1 cellular context compared by ENCODE assay signal in the genomic region with DNA sequence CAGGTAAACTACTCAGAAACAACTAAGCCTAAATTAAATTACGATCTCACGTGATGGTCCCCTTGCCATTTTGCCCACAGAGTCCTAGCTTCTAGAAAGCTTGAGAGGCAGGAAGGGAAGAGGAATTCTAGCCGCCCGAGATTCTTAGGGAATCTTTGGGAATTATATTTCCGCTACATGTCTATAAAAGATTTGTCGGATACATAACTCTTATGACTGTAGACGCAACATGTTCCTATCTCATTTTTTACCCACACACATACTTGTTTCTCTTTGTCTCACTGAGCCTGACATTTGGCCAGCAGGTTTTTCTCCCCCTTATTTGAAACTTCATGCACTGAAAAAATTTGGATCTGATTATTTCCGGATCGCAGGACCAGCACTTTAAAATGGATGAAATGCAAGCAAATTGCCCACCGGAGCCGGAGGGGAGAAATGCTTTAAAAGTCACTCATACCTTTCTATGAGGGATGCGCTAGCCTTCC.
TF ChIP-seq lines count a peak whose summit lies in the region.

No MANE protein-coding gene starts in this region.

TF ChIP-seq in IMR-90, 13 proteins besides CTCF, POLR2A, EP300 and RAD21 (continued from another document):
- no peak for TF ChIP-seq MAFK (IDR thresholded peaks at IDR 0.05; ENCODE audit: low read depth, low read length)
- no peak for TF ChIP-seq NFE2L2 (IDR thresholded peaks at IDR 0.05; ENCODE audit: low read depth, low read length)
- TF ChIP-seq RCOR1 (IDR thresholded peaks at IDR 0.05; ENCODE audit: insufficient replicate concordance, low read length), result no peak
- TF ChIP-seq SMC3 (IDR thresholded peaks at IDR 0.05; ENCODE audit: low read depth, low read length), result no peak
- TF ChIP-seq, protein P1, sequence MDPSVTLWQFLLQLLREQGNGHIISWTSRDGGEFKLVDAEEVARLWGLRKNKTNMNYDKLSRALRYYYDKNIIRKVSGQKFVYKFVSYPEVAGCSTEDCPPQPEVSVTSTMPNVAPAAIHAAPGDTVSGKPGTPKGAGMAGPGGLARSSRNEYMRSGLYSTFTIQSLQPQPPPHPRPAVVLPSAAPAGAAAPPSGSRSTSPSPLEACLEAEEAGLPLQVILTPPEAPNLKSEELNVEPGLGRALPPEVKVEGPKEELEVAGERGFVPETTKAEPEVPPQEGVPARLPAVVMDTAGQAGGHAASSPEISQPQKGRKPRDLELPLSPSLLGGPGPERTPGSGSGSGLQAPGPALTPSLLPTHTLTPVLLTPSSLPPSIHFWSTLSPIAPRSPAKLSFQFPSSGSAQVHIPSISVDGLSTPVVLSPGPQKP (IDR thresholded peaks at IDR 0.05; ENCODE audit: borderline replicate concordance, low read depth, low read length), result no peak
- no peak for TF ChIP-seq MXI1 (IDR thresholded peaks at IDR 0.05; ENCODE audit: borderline replicate concordance, low read depth, low read length)
- TF ChIP-seq CEBPB (IDR thresholded peaks at IDR 0.05; ENCODE audit: low read depth, low read length), result no peak
- no peak for TF ChIP-seq CHD1 (IDR thresholded peaks at IDR 0.05; ENCODE audit: low read depth, low read length)
